ENCODE assay signal across 1 cellular context in the genomic region with DNA sequence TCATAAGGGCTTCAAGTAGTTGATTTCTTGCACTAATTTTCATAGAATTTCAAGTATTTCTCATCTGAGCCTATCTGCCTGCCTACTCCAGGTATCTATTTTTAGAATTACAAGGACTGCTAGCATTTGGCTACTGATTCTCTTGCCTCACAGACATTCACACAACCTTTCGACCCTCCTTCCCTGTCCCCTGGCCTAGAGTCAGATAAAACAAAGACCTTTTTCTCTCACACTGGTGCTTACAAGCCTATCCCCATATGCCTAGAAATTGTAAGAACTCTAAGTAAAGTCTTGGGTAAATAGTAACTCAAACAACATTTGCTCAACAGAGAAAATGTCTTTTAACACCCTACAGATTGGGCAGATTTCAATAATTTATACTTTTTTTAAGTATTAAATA.
TF ChIP-seq lines count a peak whose summit lies in the region.

No MANE protein-coding gene starts in this region.

TF ChIP-seq in HepG2, 621 proteins besides CTCF, POLR2A, EP300 and RAD21 (continued from another document and continues in another):
- TF ChIP-seq, protein P1, sequence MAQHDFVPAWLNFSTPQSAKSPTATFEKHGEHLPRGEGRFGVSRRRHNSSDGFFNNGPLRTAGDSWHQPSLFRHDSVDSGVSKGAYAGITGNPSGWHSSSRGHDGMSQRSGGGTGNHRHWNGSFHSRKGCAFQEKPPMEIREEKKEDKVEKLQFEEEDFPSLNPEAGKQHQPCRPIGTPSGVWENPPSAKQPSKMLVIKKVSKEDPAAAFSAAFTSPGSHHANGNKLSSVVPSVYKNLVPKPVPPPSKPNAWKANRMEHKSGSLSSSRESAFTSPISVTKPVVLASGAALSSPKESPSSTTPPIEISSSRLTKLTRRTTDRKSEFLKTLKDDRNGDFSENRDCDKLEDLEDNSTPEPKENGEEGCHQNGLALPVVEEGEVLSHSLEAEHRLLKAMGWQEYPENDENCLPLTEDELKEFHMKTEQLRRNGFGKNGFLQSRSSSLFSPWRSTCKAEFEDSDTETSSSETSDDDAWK (CRISPR knock-in tag; IDR thresholded peaks at IDR 0.05), result no peak
- TF ChIP-seq SOX13 (IDR thresholded peaks at IDR 0.05) (no peak), SOX13 (CRISPR knock-in tag; conservative IDR thresholded peaks at IDR 0.05 in 1 of 2, IDR thresholded peaks at IDR 0.05 in 1 of 2) (peak in 1 of 2 experiments; percentile 76; a peak in 2 of 4 replicates), NR1H2 (CRISPR knock-in tag; IDR thresholded peaks at IDR 0.05; ENCODE audit: borderline replicate concordance, low read depth) (no peak), ZNF710 (CRISPR knock-in tag; IDR thresholded peaks at IDR 0.05; ENCODE audit: borderline replicate concordance) (no peak), ZNF607 (CRISPR knock-in tag; IDR thresholded peaks at IDR 0.05; ENCODE audit: borderline replicate concordance) (no peak), ZBTB38 (CRISPR knock-in tag; IDR thresholded peaks at IDR 0.05) (no peak), ZNF83 (CRISPR knock-in tag; IDR thresholded peaks at IDR 0.05; ENCODE audit: borderline replicate concordance) (no peak), ZNF841 (CRISPR knock-in tag; IDR thresholded peaks at IDR 0.05; ENCODE audit: borderline replicate concordance) (no peak), HNF4A (CRISPR knock-in tag; IDR thresholded peaks at IDR 0.05) (peak; percentile 69), RNF219 (CRISPR knock-in tag; IDR thresholded peaks at IDR 0.05) (no peak), BCL6 (CRISPR knock-in tag; IDR thresholded peaks at IDR 0.05) (peak; percentile 92), ZNF576 (CRISPR knock-in tag; IDR thresholded peaks at IDR 0.05) (no peak), ZBTB14 (CRISPR knock-in tag; IDR thresholded peaks at IDR 0.05) (no peak), NR2F1 (CRISPR knock-in tag; IDR thresholded peaks at IDR 0.05) (peak in 1 of 2 experiments; percentile 22; a peak in 1 of 4 replicates), HINFP (CRISPR knock-in tag; IDR thresholded peaks at IDR 0.05; ENCODE audit: low read depth) (no peak), POGZ (CRISPR knock-in tag; IDR thresholded peaks at IDR 0.05) (no peak), SRSF4 (IDR thresholded peaks at IDR 0.05; ENCODE audit: low read depth, low read length, poor library complexity, severe bottlenecking) (no peak), BATF2 (CRISPR knock-in tag; IDR thresholded peaks at IDR 0.05) (no peak), RFX3 (CRISPR knock-in tag; IDR thresholded peaks at IDR 0.05) (no peak), POGK (CRISPR knock-in tag; conservative IDR thresholded peaks at IDR 0.05) (no peak), NFKBIZ (CRISPR knock-in tag; IDR thresholded peaks at IDR 0.05) (no peak), DBP (CRISPR knock-in tag; IDR thresholded peaks at IDR 0.05; ENCODE audit: not compliant biosample characterization) (no peak), ZNF747 (CRISPR knock-in tag; IDR thresholded peaks at IDR 0.05; ENCODE audit: borderline replicate concordance) (no peak), E2F1 (CRISPR knock-in tag; IDR thresholded peaks at IDR 0.05) (no peak), THRA (CRISPR knock-in tag; IDR thresholded peaks at IDR 0.05; ENCODE audit: borderline replicate concordance) (peak; percentile 47; the same call in 1 of the 2 replicates), HNF4G (IDR thresholded peaks at IDR 0.05; ENCODE audit: borderline replicate concordance, low read depth, low read length) (peak; percentile 18; the same call in 1 of the 2 replicates), HNF4G (CRISPR knock-in tag; IDR thresholded peaks at IDR 0.05; ENCODE audit: borderline replicate concordance, low read depth) (no peak), ZNF207 (IDR thresholded peaks at IDR 0.05; ENCODE audit: borderline replicate concordance) (no peak), ZNF513 (CRISPR knock-in tag; conservative IDR thresholded peaks at IDR 0.05) (no peak), AGO1 (IDR thresholded peaks at IDR 0.05; ENCODE audit: low read depth, low read length, poor library complexity, severe bottlenecking) (no peak), ZNF619 (CRISPR knock-in tag; IDR thresholded peaks at IDR 0.05) (no peak), PCBP1 (IDR thresholded peaks at IDR 0.05; ENCODE audit: borderline replicate concordance, low read depth, low read length) (no peak), HDAC1 (CRISPR knock-in tag; IDR thresholded peaks at IDR 0.05) (0 out of 2 replicates have a peak, but pooled peaks have one; percentile 18), FOXM1 (CRISPR knock-in tag; IDR thresholded peaks at IDR 0.05) (no peak), ZNF136 (CRISPR knock-in tag; IDR thresholded peaks at IDR 0.05; ENCODE audit: low read depth) (no peak), RBFOX2 (IDR thresholded peaks at IDR 0.05; ENCODE audit: low read depth, low read length) (no peak), PTBP1 (IDR thresholded peaks at IDR 0.05; ENCODE audit: low read depth, low read length, poor library complexity, severe bottlenecking) (no peak)
- TF ChIP-seq, protein P2, sequence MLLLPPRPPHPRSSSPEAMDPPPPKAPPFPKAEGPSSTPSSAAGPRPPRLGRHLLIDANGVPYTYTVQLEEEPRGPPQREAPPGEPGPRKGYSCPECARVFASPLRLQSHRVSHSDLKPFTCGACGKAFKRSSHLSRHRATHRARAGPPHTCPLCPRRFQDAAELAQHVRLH (CRISPR knock-in tag; IDR thresholded peaks at IDR 0.05; ENCODE audit: borderline replicate concordance, low read depth), result no peak
- TF ChIP-seq, protein P3, sequence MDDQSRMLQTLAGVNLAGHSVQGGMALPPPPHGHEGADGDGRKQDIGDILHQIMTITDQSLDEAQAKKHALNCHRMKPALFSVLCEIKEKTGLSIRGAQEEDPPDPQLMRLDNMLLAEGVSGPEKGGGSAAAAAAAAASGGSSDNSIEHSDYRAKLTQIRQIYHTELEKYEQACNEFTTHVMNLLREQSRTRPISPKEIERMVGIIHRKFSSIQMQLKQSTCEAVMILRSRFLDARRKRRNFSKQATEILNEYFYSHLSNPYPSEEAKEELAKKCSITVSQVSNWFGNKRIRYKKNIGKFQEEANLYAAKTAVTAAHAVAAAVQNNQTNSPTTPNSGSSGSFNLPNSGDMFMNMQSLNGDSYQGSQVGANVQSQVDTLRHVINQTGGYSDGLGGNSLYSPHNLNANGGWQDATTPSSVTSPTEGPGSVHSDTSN (CRISPR knock-in tag; IDR thresholded peaks at IDR 0.05; ENCODE audit: borderline replicate concordance), result no peak
